1 cellular context compared by ENCODE assay signal in the genomic region with DNA sequence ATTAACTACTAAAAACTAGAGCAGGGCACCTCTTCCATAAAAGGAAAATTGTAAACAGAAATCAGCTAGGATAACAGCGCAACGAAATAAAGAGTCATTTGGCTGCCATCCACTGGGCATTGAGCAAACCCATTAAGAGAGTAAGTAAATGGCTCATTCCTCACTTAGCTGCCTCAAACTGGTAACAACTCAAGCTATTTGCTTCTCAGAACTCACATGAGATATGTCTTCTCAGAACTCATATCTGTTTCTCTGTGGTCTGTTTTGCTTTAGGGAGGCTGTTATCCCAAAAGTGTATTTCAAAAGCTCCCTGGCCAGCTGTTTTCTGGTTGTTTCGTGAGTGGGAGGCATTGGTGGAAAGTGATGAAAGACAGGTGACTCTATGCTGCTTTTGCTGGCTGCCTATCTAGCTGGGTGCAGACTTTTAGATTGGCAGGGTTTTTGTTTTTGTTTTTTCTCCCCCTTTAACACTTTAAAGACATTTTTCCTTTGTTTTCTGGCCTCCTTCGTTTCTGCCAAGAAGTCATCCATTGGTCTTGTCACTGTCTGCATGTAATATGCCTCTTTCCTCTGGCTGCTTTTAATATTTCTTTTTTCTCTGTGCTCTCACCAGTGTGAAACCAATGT.
TF ChIP-seq lines count a peak whose summit lies in the region.

No MANE protein-coding gene starts in this region.

TF ChIP-seq in K562, 482 proteins besides CTCF, POLR2A, EP300 and RAD21 (continued from another document and continues in another):
- no peak for TF ChIP-seq ZNF398 (CRISPR knock-in tag; IDR thresholded peaks at IDR 0.05)
- no peak for TF ChIP-seq ZNF121 (CRISPR knock-in tag; conservative IDR thresholded peaks at IDR 0.05)
- peak; percentile 86; the same call in 1 of the 2 replicates for TF ChIP-seq NCOA1 (IDR thresholded peaks at IDR 0.05; ENCODE audit: low read depth)
- no peak for TF ChIP-seq SP2 (IDR thresholded peaks at IDR 0.05; ENCODE audit: extremely low read depth, low read depth, low read length, poor library complexity, severe bottlenecking)
- TF ChIP-seq NFE2L1 (tag; IDR thresholded peaks at IDR 0.05; ENCODE audit: borderline replicate concordance, low read depth), result no peak
- peak; percentile 89 for TF ChIP-seq GATAD2A (IDR thresholded peaks at IDR 0.05)
- TF ChIP-seq, protein P1, sequence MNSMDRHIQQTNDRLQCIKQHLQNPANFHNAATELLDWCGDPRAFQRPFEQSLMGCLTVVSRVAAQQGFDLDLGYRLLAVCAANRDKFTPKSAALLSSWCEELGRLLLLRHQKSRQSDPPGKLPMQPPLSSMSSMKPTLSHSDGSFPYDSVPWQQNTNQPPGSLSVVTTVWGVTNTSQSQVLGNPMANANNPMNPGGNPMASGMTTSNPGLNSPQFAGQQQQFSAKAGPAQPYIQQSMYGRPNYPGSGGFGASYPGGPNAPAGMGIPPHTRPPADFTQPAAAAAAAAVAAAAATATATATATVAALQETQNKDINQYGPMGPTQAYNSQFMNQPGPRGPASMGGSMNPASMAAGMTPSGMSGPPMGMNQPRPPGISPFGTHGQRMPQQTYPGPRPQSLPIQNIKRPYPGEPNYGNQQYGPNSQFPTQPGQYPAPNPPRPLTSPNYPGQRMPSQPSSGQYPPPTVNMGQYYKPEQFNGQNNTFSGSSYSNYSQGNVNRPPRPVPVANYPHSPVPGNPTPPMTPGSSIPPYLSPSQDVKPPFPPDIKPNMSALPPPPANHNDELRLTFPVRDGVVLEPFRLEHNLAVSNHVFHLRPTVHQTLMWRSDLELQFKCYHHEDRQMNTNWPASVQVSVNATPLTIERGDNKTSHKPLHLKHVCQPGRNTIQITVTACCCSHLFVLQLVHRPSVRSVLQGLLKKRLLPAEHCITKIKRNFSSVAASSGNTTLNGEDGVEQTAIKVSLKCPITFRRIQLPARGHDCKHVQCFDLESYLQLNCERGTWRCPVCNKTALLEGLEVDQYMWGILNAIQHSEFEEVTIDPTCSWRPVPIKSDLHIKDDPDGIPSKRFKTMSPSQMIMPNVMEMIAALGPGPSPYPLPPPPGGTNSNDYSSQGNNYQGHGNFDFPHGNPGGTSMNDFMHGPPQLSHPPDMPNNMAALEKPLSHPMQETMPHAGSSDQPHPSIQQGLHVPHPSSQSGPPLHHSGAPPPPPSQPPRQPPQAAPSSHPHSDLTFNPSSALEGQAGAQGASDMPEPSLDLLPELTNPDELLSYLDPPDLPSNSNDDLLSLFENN (IDR thresholded peaks at IDR 0.05; ENCODE audit: low read depth in 2 of 2, low read length in 2 of 2), result 0 out of 4 replicates have a peak, but pooled peaks of 1 of the 2 experiments have one; percentile 57
- TF ChIP-seq SOX6 (IDR thresholded peaks at IDR 0.05), result peak; percentile 98
- TF ChIP-seq ZSCAN32 (CRISPR knock-in tag; IDR thresholded peaks at IDR 0.05), result no peak
- peak; percentile 93 for TF ChIP-seq MYBL2 (IDR thresholded peaks at IDR 0.05; ENCODE audit: low read depth)
- TF ChIP-seq MYBL2 (CRISPR knock-in tag; IDR thresholded peaks at IDR 0.05; ENCODE audit: borderline replicate concordance), result no peak
- TF ChIP-seq NFATC3 (IDR thresholded peaks at IDR 0.05), result no peak
- peak; percentile 59; the same call in 1 of the 2 replicates for TF ChIP-seq GABPB1 (CRISPR knock-in tag; IDR thresholded peaks at IDR 0.05)
- TF ChIP-seq, protein P2, sequence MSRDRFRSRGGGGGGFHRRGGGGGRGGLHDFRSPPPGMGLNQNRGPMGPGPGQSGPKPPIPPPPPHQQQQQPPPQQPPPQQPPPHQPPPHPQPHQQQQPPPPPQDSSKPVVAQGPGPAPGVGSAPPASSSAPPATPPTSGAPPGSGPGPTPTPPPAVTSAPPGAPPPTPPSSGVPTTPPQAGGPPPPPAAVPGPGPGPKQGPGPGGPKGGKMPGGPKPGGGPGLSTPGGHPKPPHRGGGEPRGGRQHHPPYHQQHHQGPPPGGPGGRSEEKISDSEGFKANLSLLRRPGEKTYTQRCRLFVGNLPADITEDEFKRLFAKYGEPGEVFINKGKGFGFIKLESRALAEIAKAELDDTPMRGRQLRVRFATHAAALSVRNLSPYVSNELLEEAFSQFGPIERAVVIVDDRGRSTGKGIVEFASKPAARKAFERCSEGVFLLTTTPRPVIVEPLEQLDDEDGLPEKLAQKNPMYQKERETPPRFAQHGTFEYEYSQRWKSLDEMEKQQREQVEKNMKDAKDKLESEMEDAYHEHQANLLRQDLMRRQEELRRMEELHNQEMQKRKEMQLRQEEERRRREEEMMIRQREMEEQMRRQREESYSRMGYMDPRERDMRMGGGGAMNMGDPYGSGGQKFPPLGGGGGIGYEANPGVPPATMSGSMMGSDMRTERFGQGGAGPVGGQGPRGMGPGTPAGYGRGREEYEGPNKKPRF (IDR thresholded peaks at IDR 0.05; ENCODE audit: low read depth, low read length), result no peak
- TF ChIP-seq TCFL5 (CRISPR knock-in tag; conservative IDR thresholded peaks at IDR 0.05), result no peak
- TF ChIP-seq FOXK1 (CRISPR knock-in tag; IDR thresholded peaks at IDR 0.05; ENCODE audit: borderline replicate concordance), result no peak
- TF ChIP-seq PRPF4 (IDR thresholded peaks at IDR 0.05; ENCODE audit: insufficient read depth, low read depth, low read length, poor library complexity, severe bottlenecking), result no peak
- TF ChIP-seq MYC (IDR thresholded peaks at IDR 0.05; ENCODE audit: low read depth, low read length), result no peak
- TF ChIP-seq MYC (CRISPR knock-in tag; IDR thresholded peaks at IDR 0.05; ENCODE audit: borderline replicate concordance, low read depth), result no peak
- peak; percentile 63; the same call in 1 of the 2 replicates for TF ChIP-seq MYNN (IDR thresholded peaks at IDR 0.05)
- TF ChIP-seq MYNN (CRISPR knock-in tag; IDR thresholded peaks at IDR 0.05), result no peak
- TF ChIP-seq SMARCC2 (IDR thresholded peaks at IDR 0.05; ENCODE audit: low read depth), result 0 out of 2 replicates have a peak, but pooled peaks have one; percentile 53
- TF ChIP-seq ZNF212 (CRISPR knock-in tag; IDR thresholded peaks at IDR 0.05), result no peak
- no peak for TF ChIP-seq ILK (tag; IDR thresholded peaks at IDR 0.05; ENCODE audit: borderline replicate concordance, low read depth)
- peak; percentile 98 to 99 for TF ChIP-seq KDM1A (IDR thresholded peaks at IDR 0.05)
- TF ChIP-seq, protein P3, sequence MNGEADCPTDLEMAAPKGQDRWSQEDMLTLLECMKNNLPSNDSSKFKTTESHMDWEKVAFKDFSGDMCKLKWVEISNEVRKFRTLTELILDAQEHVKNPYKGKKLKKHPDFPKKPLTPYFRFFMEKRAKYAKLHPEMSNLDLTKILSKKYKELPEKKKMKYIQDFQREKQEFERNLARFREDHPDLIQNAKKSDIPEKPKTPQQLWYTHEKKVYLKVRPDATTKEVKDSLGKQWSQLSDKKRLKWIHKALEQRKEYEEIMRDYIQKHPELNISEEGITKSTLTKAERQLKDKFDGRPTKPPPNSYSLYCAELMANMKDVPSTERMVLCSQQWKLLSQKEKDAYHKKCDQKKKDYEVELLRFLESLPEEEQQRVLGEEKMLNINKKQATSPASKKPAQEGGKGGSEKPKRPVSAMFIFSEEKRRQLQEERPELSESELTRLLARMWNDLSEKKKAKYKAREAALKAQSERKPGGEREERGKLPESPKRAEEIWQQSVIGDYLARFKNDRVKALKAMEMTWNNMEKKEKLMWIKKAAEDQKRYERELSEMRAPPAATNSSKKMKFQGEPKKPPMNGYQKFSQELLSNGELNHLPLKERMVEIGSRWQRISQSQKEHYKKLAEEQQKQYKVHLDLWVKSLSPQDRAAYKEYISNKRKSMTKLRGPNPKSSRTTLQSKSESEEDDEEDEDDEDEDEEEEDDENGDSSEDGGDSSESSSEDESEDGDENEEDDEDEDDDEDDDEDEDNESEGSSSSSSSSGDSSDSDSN (IDR thresholded peaks at IDR 0.05; ENCODE audit: borderline replicate concordance in 1 of 2, low read depth in 2 of 2, low read length in 2 of 2), result no peak
- TF ChIP-seq MED1 (CRISPR knock-in tag; IDR thresholded peaks at IDR 0.05; ENCODE audit: borderline replicate concordance), result no peak
- peak; percentile 56 for TF ChIP-seq RBBP5 (IDR thresholded peaks at IDR 0.05; ENCODE audit: borderline replicate concordance, insufficient read depth, low read length, poor library complexity, severe bottlenecking)
- peak; percentile 28 for TF ChIP-seq E2F8 (IDR thresholded peaks at IDR 0.05; ENCODE audit: low read depth, partially characterized antibody)
- TF ChIP-seq RAD51 (IDR thresholded peaks at IDR 0.05; ENCODE audit: borderline replicate concordance, low read depth), result no peak
- TF ChIP-seq, protein P4, sequence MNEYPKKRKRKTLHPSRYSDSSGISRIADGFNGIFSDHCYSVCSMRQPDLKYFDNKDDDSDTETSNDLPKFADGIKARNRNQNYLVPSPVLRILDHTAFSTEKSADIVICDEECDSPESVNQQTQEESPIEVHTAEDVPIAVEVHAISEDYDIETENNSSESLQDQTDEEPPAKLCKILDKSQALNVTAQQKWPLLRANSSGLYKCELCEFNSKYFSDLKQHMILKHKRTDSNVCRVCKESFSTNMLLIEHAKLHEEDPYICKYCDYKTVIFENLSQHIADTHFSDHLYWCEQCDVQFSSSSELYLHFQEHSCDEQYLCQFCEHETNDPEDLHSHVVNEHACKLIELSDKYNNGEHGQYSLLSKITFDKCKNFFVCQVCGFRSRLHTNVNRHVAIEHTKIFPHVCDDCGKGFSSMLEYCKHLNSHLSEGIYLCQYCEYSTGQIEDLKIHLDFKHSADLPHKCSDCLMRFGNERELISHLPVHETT (CRISPR knock-in tag; conservative IDR thresholded peaks at IDR 0.05 in 1 of 2, IDR thresholded peaks at IDR 0.05 in 1 of 2), result no peak
- TF ChIP-seq ZNF75A (CRISPR knock-in tag; IDR thresholded peaks at IDR 0.05), result no peak
- TF ChIP-seq MTA2 (IDR thresholded peaks at IDR 0.05; ENCODE audit: low read depth), result peak; percentile 77
- no peak for TF ChIP-seq REST (CRISPR knock-in tag; IDR thresholded peaks at IDR 0.05; ENCODE audit: low read depth)
- TF ChIP-seq, protein P5, sequence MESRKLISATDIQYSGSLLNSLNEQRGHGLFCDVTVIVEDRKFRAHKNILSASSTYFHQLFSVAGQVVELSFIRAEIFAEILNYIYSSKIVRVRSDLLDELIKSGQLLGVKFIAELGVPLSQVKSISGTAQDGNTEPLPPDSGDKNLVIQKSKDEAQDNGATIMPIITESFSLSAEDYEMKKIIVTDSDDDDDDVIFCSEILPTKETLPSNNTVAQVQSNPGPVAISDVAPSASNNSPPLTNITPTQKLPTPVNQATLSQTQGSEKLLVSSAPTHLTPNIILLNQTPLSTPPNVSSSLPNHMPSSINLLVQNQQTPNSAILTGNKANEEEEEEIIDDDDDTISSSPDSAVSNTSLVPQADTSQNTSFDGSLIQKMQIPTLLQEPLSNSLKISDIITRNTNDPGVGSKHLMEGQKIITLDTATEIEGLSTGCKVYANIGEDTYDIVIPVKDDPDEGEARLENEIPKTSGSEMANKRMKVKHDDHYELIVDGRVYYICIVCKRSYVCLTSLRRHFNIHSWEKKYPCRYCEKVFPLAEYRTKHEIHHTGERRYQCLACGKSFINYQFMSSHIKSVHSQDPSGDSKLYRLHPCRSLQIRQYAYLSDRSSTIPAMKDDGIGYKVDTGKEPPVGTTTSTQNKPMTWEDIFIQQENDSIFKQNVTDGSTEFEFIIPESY (CRISPR knock-in tag; IDR thresholded peaks at IDR 0.05), result peak; percentile 75
- no peak for TF ChIP-seq YY1 (IDR thresholded peaks at IDR 0.05; ENCODE audit: borderline replicate concordance in 1 of 3, control insufficient read depth in 1 of 3, extremely low read depth in 1 of 3, insufficient read depth in 3 of 3, insufficient read length in 1 of 3, insufficient replicate concordance in 2 of 3, low read depth in 1 of 3, low read length in 2 of 3)
